In the genomic region with DNA sequence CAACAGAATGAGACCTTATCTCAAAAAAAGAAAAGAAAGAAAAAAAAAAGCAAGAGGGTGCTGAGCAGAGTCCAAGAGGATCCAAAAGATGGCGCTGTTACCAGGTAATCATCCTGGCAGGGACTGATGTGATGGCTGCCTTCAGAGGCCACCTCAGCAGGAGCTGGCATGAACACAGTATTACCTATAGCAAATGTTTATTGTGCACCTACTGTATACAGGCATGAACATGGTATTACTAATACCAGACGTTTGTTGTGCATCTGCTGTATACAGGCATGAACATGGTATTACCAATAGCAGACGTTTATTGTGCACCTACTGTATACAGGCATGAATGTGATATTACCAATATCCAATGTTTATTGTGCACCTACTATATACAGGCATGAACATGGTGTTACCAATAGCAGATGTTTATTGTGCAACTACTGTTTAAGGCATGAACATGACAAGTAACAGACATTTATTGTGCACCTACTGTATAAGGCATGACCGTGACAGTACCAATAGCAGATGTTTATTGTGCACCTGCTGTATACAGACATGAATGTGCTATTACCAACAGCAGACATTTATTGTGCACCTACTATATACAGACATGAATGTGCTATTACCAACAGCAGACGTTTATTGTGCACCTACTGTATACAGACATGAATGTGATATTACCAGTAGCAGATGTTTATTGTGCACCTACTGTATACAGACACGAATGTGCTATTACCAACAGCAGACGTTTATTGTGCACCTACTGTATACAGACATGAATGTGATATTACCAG, we compare ENCODE assay signal across 9 cellular contexts.
DNase-seq lines count a peak whose midpoint lies in the region; ATAC-seq and TF ChIP-seq lines count a peak whose summit lies in the region.
"Had no signal": no experiment of that assay in that cellular context is flagged by ENCODE, and none has a peak within 500 bp of the region (broad histone marks: within the 10 kb centered on the region; RNA-seq: fewer than 3 reads in every experiment).

No MANE protein-coding gene starts in this region.

- peak; percentile 45 for DNase-seq in Caki2 (ENCODE audit: low read depth)
- DNase-seq in H7: peak; percentile 79
- DNase-seq in RKO (ENCODE audit: low spot score): peak; percentile 57
- peak; percentile 60 for DNase-seq in iPS DF 6.9 (ENCODE audit: low read depth, low spot score)
- DNase-seq in AG08396 (ENCODE audit: low spot score): no peak
- no peak for DNase-seq in right atrium auricular region (ENCODE audit: low spot score)
- no peak for DNase-seq in central memory CD4-positive, alpha-beta T cell
- no peak for DNase-seq in effector memory CD8-positive, alpha-beta T cell

- H3K4me1 ChIP-seq in iPS DF 6.9 (ENCODE audit: control insufficient read depth, insufficient read depth, low read length) (no peaks in the 10 kb centered on the region), right atrium auricular region (no peaks in the 10 kb centered on the region)

- H3K36me3 Mint-ChIP-seq in effector memory CD8-positive, alpha-beta T cell (ENCODE audit: insufficient read depth): no peaks in the 10 kb centered on the region
- H3K36me3 Mint-ChIP-seq: natural killer cell treated with Interleukin-12 subunit alpha and Interleukin-12 subunit beta and Interleukin-15 and Interleukin-18, amount 100 ng/mL, for 72 hours had no signal

- no peaks in the 10 kb centered on the region for H3K9me3 ChIP-seq in iPS DF 6.9 (ENCODE audit: control insufficient read depth, insufficient read depth, low read length)
- H3K9me3 ChIP-seq in right atrium auricular region: no peaks in the 10 kb centered on the region

- no peak overlapping the region for H3K27ac ChIP-seq in iPS DF 6.9 (ENCODE audit: low read length)
- no peak overlapping the region for H3K27ac ChIP-seq in right atrium auricular region

- H3K27me3 ChIP-seq in H7 (ENCODE audit: control insufficient read depth, insufficient read depth, low read length) (no peaks in the 10 kb centered on the region), iPS DF 6.9 (ENCODE audit: control insufficient read depth, insufficient read depth, low read length) (no peaks in the 10 kb centered on the region), right atrium auricular region (no peaks in the 10 kb centered on the region)

- no peak overlapping the region for H3K27ac Mint-ChIP-seq in effector memory CD8-positive, alpha-beta T cell
- H3K27ac Mint-ChIP-seq: natural killer cell treated with Interleukin-12 subunit alpha and Interleukin-12 subunit beta and Interleukin-15 and Interleukin-18, amount 100 ng/mL, for 72 hours had no signal

- peaks cover 0 to 7% of the 10 kb centered on the region in 2 donors for H3K4me1 Mint-ChIP-seq in effector memory CD8-positive, alpha-beta T cell (ENCODE audit: low read depth in 2 of 2)

- no peak overlapping the region for H3K4me3 ChIP-seq in H7 (ENCODE audit: insufficient read depth, low read depth, low read length)
- no peak overlapping the region for H3K4me3 ChIP-seq in iPS DF 6.9 (ENCODE audit: low read length)
- H3K4me3 ChIP-seq in right atrium auricular region: no peak overlapping the region

- ATAC-seq in effector memory CD8-positive, alpha-beta T cell (replicated peaks): no peak

- H3K27me3 Mint-ChIP-seq in effector memory CD8-positive, alpha-beta T cell: peaks cover 10 to 22% of the 10 kb centered on the region in 2 donors

- WGBS in iPS DF 6.9 (ENCODE audit: insufficient coverage, insufficient read length): no CpG with 5 or more reads among the region's 7 CpGs

- no peaks in the 10 kb centered on the region for H3K36me3 ChIP-seq in H7 (replicated peaks; ENCODE audit: control insufficient read depth, insufficient read depth, low read length)
- H3K36me3 ChIP-seq in iPS DF 6.9 (ENCODE audit: control insufficient read depth, insufficient read depth, low read length): no peaks in the 10 kb centered on the region
- no peaks in the 10 kb centered on the region for H3K36me3 ChIP-seq in right atrium auricular region

- no peak overlapping the region for H3K4me3 Mint-ChIP-seq in effector memory CD8-positive, alpha-beta T cell
- H3K4me3 Mint-ChIP-seq: natural killer cell treated with Interleukin-12 subunit alpha and Interleukin-12 subunit beta and Interleukin-15 and Interleukin-18, amount 100 ng/mL, for 72 hours had no signal

- TF ChIP-seq CTCF in right atrium auricular region (IDR thresholded peaks at IDR 0.05): no peak

- in situ Hi-C loops in Caki2 (cut with HindIII; ENCODE audit: low pct_unique_long_range_greater_than_20kb, low sequenced_read_pairs): no loop called here

- no peaks in the 10 kb centered on the region for H3K9me3 Mint-ChIP-seq in effector memory CD8-positive, alpha-beta T cell
- H3K9me3 Mint-ChIP-seq: natural killer cell treated with Interleukin-12 subunit alpha and Interleukin-12 subunit beta and Interleukin-15 and Interleukin-18, amount 100 ng/mL, for 72 hours had no signal

Comparison
In these comparisons a context has a peak if more than half of its experiments do, and no peak if none do; other contexts are left out.
1. DNase-seq: peak in Caki2 (single experiment), H7 (single experiment), RKO (single experiment) and iPS DF 6.9 (single experiment); none in AG08396 (single experiment), right atrium auricular region (single experiment), central memory CD4-positive, alpha-beta T cell (single experiment) and effector memory CD8-positive, alpha-beta T cell (0 of 3).